11 cellular contexts compared by ENCODE assay signal in genomic region chr16:88461291-88462269, GRCh38. TPM values are rescaled to one million over a fixed set of nuclear protein-coding genes. Genes with fewer than 3 reads are reported as not detected.
DNase-seq lines count a peak whose midpoint lies in the region; ATAC-seq and TF ChIP-seq lines count a peak whose summit lies in the region.
"Had no signal": no experiment of that assay in that cellular context is flagged by ENCODE, and none has a peak within 500 bp of the region (broad histone marks: within the 10 kb centered on the region; RNA-seq: fewer than 3 reads in every experiment).

No MANE protein-coding gene starts in this region.

- H4K20me1 ChIP-seq in BLaER1, result peaks cover 91% of the 10 kb centered on the region

- intact Hi-C loops in breast epithelium (cut with DNase I; ENCODE audit: low total_unique reads), result no loop called here

- no peak for TF ChIP-seq POLR2A in breast epithelium (IDR thresholded peaks at IDR 0.05)

- peaks cover 68% of the 10 kb centered on the region for H3K36me3 Mint-ChIP-seq in effector memory CD8-positive, alpha-beta T cell (ENCODE audit: insufficient read depth)
- H3K36me3 Mint-ChIP-seq: memory B cell had no signal

- H3K9me3 ChIP-seq in BLaER1, result no peaks in the 10 kb centered on the region
- H3K9me3 ChIP-seq in HUES64 (ENCODE audit: insufficient read depth, low read depth, low read length), result no peaks in the 10 kb centered on the region
- no peaks in the 10 kb centered on the region for H3K9me3 ChIP-seq in mesodermal cell (ENCODE audit: control insufficient read depth, low read length)
- H3K9me3 ChIP-seq in breast epithelium, result no peaks in the 10 kb centered on the region

- 43% methylated on average over 24 of the region's 30 CpGs for WGBS in HUES64
- 34 to 64% methylated on average over 15 to 18 of the region's 30 CpGs for WGBS in mesodermal cell (ENCODE audit: insufficient coverage in 2 of 2), 2 experiments

- peak overlapping the region; percentile 59 for H3K27ac ChIP-seq in BLaER1
- peak overlapping the region; percentile 58; the same call in 1 of the 2 replicates for H3K27ac ChIP-seq in HUES64 (ENCODE audit: low read depth, low read length)
- H3K27ac ChIP-seq in mesodermal cell (ENCODE audit: low read depth, low read length, severe bottlenecking), result peak overlapping the region; percentile 30
- H3K27ac ChIP-seq in breast epithelium, result no peak overlapping the region

- peaks cover 94% of the 10 kb centered on the region for H3K4me1 ChIP-seq in BLaER1
- peaks cover 12% of the 10 kb centered on the region; the same call in 1 of the 2 replicates for H3K4me1 ChIP-seq in HUES64 (ENCODE audit: insufficient read depth, low read length)
- H3K4me1 ChIP-seq in mesodermal cell (ENCODE audit: control insufficient read depth, insufficient read depth, low read length, poor library complexity, severe bottlenecking), result peaks cover 30% of the 10 kb centered on the region
- H3K4me1 ChIP-seq in breast epithelium, result no peaks in the 10 kb centered on the region

- H3K9me3 Mint-ChIP-seq in effector memory CD8-positive, alpha-beta T cell, result no peaks in the 10 kb centered on the region
- H3K9me3 Mint-ChIP-seq: memory B cell had no signal

- H3K9ac ChIP-seq in BLaER1 (peak overlapping the region; percentile 38; the same call in 1 of the 2 replicates), HUES64 (ENCODE audit: low read depth, low read length) (no peak overlapping the region)

- ATAC-seq in effector memory CD8-positive, alpha-beta T cell (replicated peaks), result no peak
- ATAC-seq in GM19324 (IDR thresholded peaks at IDR 0.05; ENCODE audit: low FRiP score, unreplicated experiment), result no peak

- H3K27me3 ChIP-seq in BLaER1, result no peaks in the 10 kb centered on the region
- peaks cover 16% of the 10 kb centered on the region for H3K27me3 ChIP-seq in HUES64 (ENCODE audit: insufficient read depth, low read length)
- no peaks in the 10 kb centered on the region for H3K27me3 ChIP-seq in breast epithelium

- no peaks in the 10 kb centered on the region for H3K27me3 Mint-ChIP-seq in effector memory CD8-positive, alpha-beta T cell
- H3K27me3 Mint-ChIP-seq: memory B cell had no signal

- H3K4me2 ChIP-seq in BLaER1, result peak overlapping the region; percentile 78

- peak overlapping the region; percentile 65 to 66 for H3K27ac Mint-ChIP-seq in effector memory CD8-positive, alpha-beta T cell
- H3K27ac Mint-ChIP-seq: memory B cell had no signal

- no peak for DNase-seq in effector memory CD8-positive, alpha-beta T cell
- no peak for DNase-seq in NCI-H774 (lab: John Stamatoyannopoulos, UW)
- no peak for DNase-seq in breast epithelium (ENCODE audit: low spot score in 2 of 2)
- DNase-seq in NCI-H2081 treated with DMSO at 0.1 percent for 48 hours (lab: John Stamatoyannopoulos, UW), result no peak
- DNase-seq: activated T-cell treated with anti-CD3 and anti-CD28 coated beads, Interleukin-2, amount 50 U/mL, for 1 hour; T-helper 9 cell had no signal

- TF ChIP-seq CTCF in breast epithelium (IDR thresholded peaks at IDR 0.05), result no peak

- H3K4me1 Mint-ChIP-seq in effector memory CD8-positive, alpha-beta T cell (ENCODE audit: low read depth in 2 of 2), result peaks cover 45 to 49% of the 10 kb centered on the region in 2 donors

- H3K36me3 ChIP-seq in BLaER1 (no peaks in the 10 kb centered on the region; the same call in 1 of the 2 replicates), HUES64 (ENCODE audit: insufficient read depth, low read length) (no peaks in the 10 kb centered on the region), mesodermal cell (ENCODE audit: control insufficient read depth, insufficient read depth, low read length) (peaks cover 6% of the 10 kb centered on the region), breast epithelium (no peaks in the 10 kb centered on the region)

- H3K4me3 Mint-ChIP-seq in effector memory CD8-positive, alpha-beta T cell, result peak overlapping the region; percentile 29 to 43
- H3K4me3 Mint-ChIP-seq: memory B cell had no signal

- H3K4me3 ChIP-seq in BLaER1 (no peak overlapping the region), HUES64 (ENCODE audit: low read length) (no peak overlapping the region), mesodermal cell (ENCODE audit: extremely low read depth, insufficient read depth, low read length, poor library complexity, severe bottlenecking) (no peak overlapping the region), breast epithelium (no peak overlapping the region)

RNA-seq across cellular contexts. Expression of gene ZFPM1, which starts 8.5 kb away (rescaled TPM):
- 2.0 TPM for polyA plus RNA-seq in HUES64 (2013, experiment 1 of 2)
- polyA plus RNA-seq in HUES64 (2013, experiment 2 of 2), result 3.4 TPM
- 5.9 TPM for polyA plus RNA-seq in mesodermal cell (2013, experiment 1 of 2)
- polyA plus RNA-seq in mesodermal cell (2013, experiment 2 of 2), result 4.7 TPM
- total RNA-seq in breast epithelium, result 1 to 10 TPM in 2 of 3 donors, under 1 TPM in 1; 0.32 to 2.9 (median 2.3) TPM

Comparison
In these comparisons a context has a peak if more than half of its experiments do, and no peak if none do; other contexts are left out.
1. H3K27ac ChIP-seq: peak in BLaER1 (single experiment), HUES64 (single experiment) and mesodermal cell (single experiment); none in breast epithelium (0 of 2).